ENCODE assay signal across 13 cellular contexts in genomic region chr2:204796581-204796980, GRCh38.
DNase-seq lines count a peak whose midpoint lies in the region; ATAC-seq and TF ChIP-seq lines count a peak whose summit lies in the region.
"Had no signal": no experiment of that assay in that cellular context is flagged by ENCODE, and none has a peak within 500 bp of the region (broad histone marks: within the 10 kb centered on the region; RNA-seq: fewer than 3 reads in every experiment).

No MANE protein-coding gene starts in this region.

- no peak for TF ChIP-seq CTCF in GM20000 (IDR thresholded peaks at IDR 0.05; ENCODE audit: extremely low read depth, missing control alignments)

- DNase-seq in GM20000 (ENCODE audit: low spot score) (peak; percentile 6), G401 (ENCODE audit: low spot score) (no peak), DMS 273 (lab: John Stamatoyannopoulos, UW; ENCODE audit: unreplicated experiment) (no peak), NCI-H1694 treated with DMSO at 0.1 percent for 48 hours (lab: John Stamatoyannopoulos, UW) (no peak)
- DNase-seq: activated CD4-positive, alpha-beta T cell treated with anti-CD3 and anti-CD28 coated beads, Interleukin-2, amount 50 U/mL, for 48 hours; activated naive CD4-positive, alpha-beta T cell treated with Interleukin-2 at 50 U/mL for 16 hours; NCI-H1436; NCI-H526 had no signal

- ATAC-seq in GM18502 (IDR thresholded peaks at IDR 0.05; ENCODE audit: poor library complexity, unreplicated experiment) = peak; percentile 88
- peak; percentile 96 for ATAC-seq in HG02938 (IDR thresholded peaks at IDR 0.05; ENCODE audit: unreplicated experiment)
- ATAC-seq in HG03469 (IDR thresholded peaks at IDR 0.05; ENCODE audit: unreplicated experiment) = peak; percentile 86
- no peak for ATAC-seq in GM19328 (IDR thresholded peaks at IDR 0.05; ENCODE audit: unreplicated experiment)
- ATAC-seq: HepG2 had no signal

- in situ Hi-C loops in G401 (cut with HindIII; ENCODE audit: low sequenced_read_pairs) = no loop called here
